21 cellular contexts compared by ENCODE assay signal in genomic region chr13:66795636-66796035, GRCh38.
A peak's percentile ranks its signal among the peaks of the same experiment; 100 is the strongest.
DNase-seq lines count a peak whose midpoint lies in the region; ATAC-seq and TF ChIP-seq lines count a peak whose summit lies in the region.
"Had no signal": no experiment of that assay in that cellular context is flagged by ENCODE, and none has a peak within 500 bp of the region (broad histone marks: within the 10 kb centered on the region; RNA-seq: fewer than 3 reads in every experiment).

No MANE protein-coding gene starts in this region.

- peak overlapping the region; percentile 97 for H3K27ac ChIP-seq in OCI-LY3 (ENCODE audit: low read length)
- no peak overlapping the region for H3K27ac ChIP-seq in naive thymus-derived CD4-positive, alpha-beta T cell (ENCODE audit: low read depth, low read length)
- H3K27ac ChIP-seq: esophagus squamous epithelium, gastrocnemius medialis, SJCRH30, stomach had no signal

- CTCF ChIA-PET in naive thymus-derived CD4-positive, alpha-beta T cell (lab: Charles Lee), result no interaction called here

- no peaks in the 10 kb centered on the region for H3K27me3 Mint-ChIP-seq in naive thymus-derived CD4-positive, alpha-beta T cell
- no peaks in the 10 kb centered on the region for H3K27me3 Mint-ChIP-seq in activated naive CD8-positive, alpha-beta T cell treated with anti-CD3 and anti-CD28 coated beads for 36 hours
- H3K27me3 Mint-ChIP-seq: CD8-positive, alpha-beta memory T cell had no signal

- H3K4me3 ChIP-seq in OCI-LY3 (ENCODE audit: low read length), result no peak overlapping the region
- no peak overlapping the region for H3K4me3 ChIP-seq in naive thymus-derived CD4-positive, alpha-beta T cell (ENCODE audit: low read length)
- H3K4me3 ChIP-seq: esophagus squamous epithelium, gastrocnemius medialis, SJCRH30, stomach had no signal

- peaks cover 4% of the 10 kb centered on the region for H3K36me3 ChIP-seq in OCI-LY3 (replicated peaks; ENCODE audit: low read depth, low read length)
- no peaks in the 10 kb centered on the region for H3K36me3 ChIP-seq in naive thymus-derived CD4-positive, alpha-beta T cell (ENCODE audit: control insufficient read depth in 2 of 3, insufficient read depth in 3 of 3, low read length in 3 of 3)
- H3K36me3 ChIP-seq: esophagus squamous epithelium, gastrocnemius medialis, SJCRH30, stomach had no signal

- H3K27ac Mint-ChIP-seq in naive thymus-derived CD4-positive, alpha-beta T cell, result no peak overlapping the region
- no peak overlapping the region for H3K27ac Mint-ChIP-seq in activated naive CD8-positive, alpha-beta T cell treated with anti-CD3 and anti-CD28 coated beads for 36 hours
- H3K27ac Mint-ChIP-seq: CD8-positive, alpha-beta memory T cell; type B pancreatic cell had no signal

- H3K9me3 ChIP-seq in OCI-LY3 (ENCODE audit: insufficient read depth, low read length), result no peaks in the 10 kb centered on the region
- H3K9me3 ChIP-seq in naive thymus-derived CD4-positive, alpha-beta T cell (ENCODE audit: control insufficient read depth in 2 of 3, low read length in 3 of 3), result no peaks in the 10 kb centered on the region
- H3K9me3 ChIP-seq: esophagus squamous epithelium, gastrocnemius medialis, SJCRH30, stomach had no signal

- no peaks in the 10 kb centered on the region for H3K27me3 ChIP-seq in OCI-LY3 (ENCODE audit: low read depth, low read length)
- H3K27me3 ChIP-seq in naive thymus-derived CD4-positive, alpha-beta T cell (ENCODE audit: control insufficient read depth in 2 of 2, insufficient read depth in 2 of 2, low read length in 2 of 2), result no peaks in the 10 kb centered on the region
- H3K27me3 ChIP-seq: esophagus squamous epithelium, gastrocnemius medialis, SJCRH30, stomach had no signal

- peaks cover 46% of the 10 kb centered on the region for H3K4me1 ChIP-seq in OCI-LY3 (ENCODE audit: low read length)
- no peaks in the 10 kb centered on the region for H3K4me1 ChIP-seq in naive thymus-derived CD4-positive, alpha-beta T cell (ENCODE audit: control insufficient read depth in 2 of 2, insufficient read depth in 2 of 2, low read length in 2 of 2)
- H3K4me1 ChIP-seq: esophagus squamous epithelium, gastrocnemius medialis, stomach had no signal

- DNase-seq in NCI-H82 (lab: John Stamatoyannopoulos, UW), result peak; percentile 21
- DNase-seq in NCI-H82 treated with DMSO at 0.1 percent for 48 hours (lab: John Stamatoyannopoulos, UW; ENCODE audit: unreplicated experiment), result no peak
- no peak for DNase-seq in left colon
- no peak for DNase-seq in naive thymus-derived CD4-positive, alpha-beta T cell
- DNase-seq in KBM-7, result no peak
- no peak for DNase-seq in activated naive CD8-positive, alpha-beta T cell treated with anti-CD3 and anti-CD28 coated beads for 36 hours
- DNase-seq in kidney tubule cell (ENCODE audit: low spot score), result no peak
- DNase-seq: activated naive CD4-positive, alpha-beta T cell treated with Interleukin-2 at 50 U/mL for 16 hours; activated T-cell treated with anti-CD3 and anti-CD28 coated beads, Interleukin-2, amount 50 U/mL, for 4 hours; AML-193; CD8-positive, alpha-beta memory T cell; cortex of kidney; esophagus squamous epithelium; gastrocnemius medialis; NCI-H187; NCI-H226; NK-92 treated with Interleukin-12 subunit alpha and Interleukin-12 subunit beta, amount 100 ng/mL, for 24 hours; SJCRH30; stomach had no signal

- POLR2A ChIA-PET in naive thymus-derived CD4-positive, alpha-beta T cell (lab: Charles Lee), result no interaction called here

- H2AFZ ChIP-seq in OCI-LY3 (ENCODE audit: low read depth, low read length), result no peak overlapping the region

- peak overlapping the region; percentile 27; the same call in 1 of the 2 replicates for H3K9ac ChIP-seq in OCI-LY3 (ENCODE audit: low read length)

- H3K4me1 Mint-ChIP-seq in naive thymus-derived CD4-positive, alpha-beta T cell, result no peaks in the 10 kb centered on the region
- H3K4me1 Mint-ChIP-seq in activated naive CD8-positive, alpha-beta T cell treated with anti-CD3 and anti-CD28 coated beads for 36 hours, result no peaks in the 10 kb centered on the region
- H3K4me1 Mint-ChIP-seq: CD8-positive, alpha-beta memory T cell had no signal

- intact Hi-C loops in left colon (cut with DNase I, micrococcal nuclease), result no loop called here
- intact Hi-C loops in naive thymus-derived CD4-positive, alpha-beta T cell (cut with micrococcal nuclease), result no loop called here

- no peaks in the 10 kb centered on the region for H4K20me1 ChIP-seq in OCI-LY3 (ENCODE audit: insufficient read depth, low read length)

- TF ChIP-seq CTCF in OCI-LY3 (IDR thresholded peaks at IDR 0.05; ENCODE audit: low read depth, low read length), result no peak

- peaks cover 0 to 4% (median 0%) of the 10 kb centered on the region in 11 donors for H3K9me3 Mint-ChIP-seq in naive thymus-derived CD4-positive, alpha-beta T cell
- no peaks in the 10 kb centered on the region for H3K9me3 Mint-ChIP-seq in activated naive CD8-positive, alpha-beta T cell treated with anti-CD3 and anti-CD28 coated beads for 36 hours
- H3K9me3 Mint-ChIP-seq: type B pancreatic cell had no signal

- no peak overlapping the region for H3K4me2 ChIP-seq in OCI-LY3 (ENCODE audit: low read length)

- H3K36me3 Mint-ChIP-seq in naive thymus-derived CD4-positive, alpha-beta T cell, result no peaks in the 10 kb centered on the region
- no peaks in the 10 kb centered on the region for H3K36me3 Mint-ChIP-seq in activated naive CD8-positive, alpha-beta T cell treated with anti-CD3 and anti-CD28 coated beads for 36 hours
- H3K36me3 Mint-ChIP-seq: CD8-positive, alpha-beta memory T cell; type B pancreatic cell had no signal

- no peak overlapping the region for H3K4me3 Mint-ChIP-seq in naive thymus-derived CD4-positive, alpha-beta T cell
- no peak overlapping the region for H3K4me3 Mint-ChIP-seq in activated naive CD8-positive, alpha-beta T cell treated with anti-CD3 and anti-CD28 coated beads for 36 hours
- H3K4me3 Mint-ChIP-seq: activated T-cell treated with anti-CD3 and anti-CD28 coated beads, Interleukin-2, amount 50 U/mL, for 4 hours; CD8-positive, alpha-beta memory T cell; type B pancreatic cell had no signal

- in situ Hi-C loops in KBM-7 (cut with MboI; ENCODE audit: low pct_unique_long_range_greater_than_20kb, low sequenced_read_pairs), result no loop called here

- ATAC-seq in left colon, result peak; percentile 52
- ATAC-seq in naive thymus-derived CD4-positive, alpha-beta T cell, result no peak
- ATAC-seq: activated T-cell treated with anti-CD3 and anti-CD28 coated beads, Interleukin-2, amount 50 U/mL, for 4 hours; gastrocnemius medialis had no signal

- H3K79me2 ChIP-seq in OCI-LY3 (ENCODE audit: low read length), result no peaks in the 10 kb centered on the region
